ENCODE assay signal across 1 cellular context in the genomic region with DNA sequence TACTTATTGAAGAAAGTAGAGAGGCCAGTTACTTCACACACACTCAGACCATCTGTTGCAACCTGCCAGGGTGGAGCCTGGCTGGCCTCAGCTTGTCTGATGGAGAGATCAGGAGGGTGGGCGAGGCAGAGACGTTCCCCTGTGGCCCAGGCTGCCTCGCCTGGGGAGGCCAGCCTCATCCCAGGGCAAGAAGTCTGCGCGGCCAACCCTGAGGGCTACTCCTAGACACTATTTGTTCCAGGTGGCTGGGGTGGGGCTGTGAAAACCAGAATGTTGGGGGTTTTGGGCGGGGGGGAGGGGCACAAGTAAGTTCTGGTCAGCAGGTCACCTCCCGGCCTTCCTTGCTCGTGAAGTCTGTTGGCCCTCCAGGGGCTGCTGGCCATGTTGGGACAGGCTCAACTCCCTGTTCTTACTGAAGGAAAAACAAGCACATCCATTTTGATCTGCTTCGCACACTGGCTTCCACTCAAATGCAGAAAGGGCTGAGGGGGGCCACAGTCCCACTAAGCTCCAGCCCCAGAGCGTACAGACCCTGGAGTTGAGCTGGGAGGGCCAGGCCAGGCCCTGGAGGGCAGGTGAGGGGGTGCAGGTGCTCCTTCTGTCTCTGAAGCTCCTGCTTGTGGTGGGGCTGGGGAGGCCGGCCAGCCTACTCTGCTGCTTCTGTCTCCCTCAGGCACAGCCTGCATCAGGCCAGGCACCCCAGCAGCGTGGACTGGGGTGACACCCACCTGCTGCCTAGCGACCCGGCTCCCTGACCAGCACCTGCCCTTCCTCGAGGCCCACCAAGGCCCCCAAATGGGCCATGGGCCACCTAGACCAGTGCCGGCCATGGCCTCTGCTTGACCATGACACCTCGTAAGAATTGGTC.
A peak's percentile ranks its signal among the peaks of the same experiment; 100 is the strongest.
TF ChIP-seq lines count a peak whose summit lies in the region.

No MANE protein-coding gene starts in this region.

TF ChIP-seq in HepG2, 621 proteins besides CTCF, POLR2A, EP300 and RAD21:
- TF ChIP-seq ZNF782 (CRISPR knock-in tag; IDR thresholded peaks at IDR 0.05; ENCODE audit: borderline replicate concordance) = no peak
- TF ChIP-seq, protein P1, sequence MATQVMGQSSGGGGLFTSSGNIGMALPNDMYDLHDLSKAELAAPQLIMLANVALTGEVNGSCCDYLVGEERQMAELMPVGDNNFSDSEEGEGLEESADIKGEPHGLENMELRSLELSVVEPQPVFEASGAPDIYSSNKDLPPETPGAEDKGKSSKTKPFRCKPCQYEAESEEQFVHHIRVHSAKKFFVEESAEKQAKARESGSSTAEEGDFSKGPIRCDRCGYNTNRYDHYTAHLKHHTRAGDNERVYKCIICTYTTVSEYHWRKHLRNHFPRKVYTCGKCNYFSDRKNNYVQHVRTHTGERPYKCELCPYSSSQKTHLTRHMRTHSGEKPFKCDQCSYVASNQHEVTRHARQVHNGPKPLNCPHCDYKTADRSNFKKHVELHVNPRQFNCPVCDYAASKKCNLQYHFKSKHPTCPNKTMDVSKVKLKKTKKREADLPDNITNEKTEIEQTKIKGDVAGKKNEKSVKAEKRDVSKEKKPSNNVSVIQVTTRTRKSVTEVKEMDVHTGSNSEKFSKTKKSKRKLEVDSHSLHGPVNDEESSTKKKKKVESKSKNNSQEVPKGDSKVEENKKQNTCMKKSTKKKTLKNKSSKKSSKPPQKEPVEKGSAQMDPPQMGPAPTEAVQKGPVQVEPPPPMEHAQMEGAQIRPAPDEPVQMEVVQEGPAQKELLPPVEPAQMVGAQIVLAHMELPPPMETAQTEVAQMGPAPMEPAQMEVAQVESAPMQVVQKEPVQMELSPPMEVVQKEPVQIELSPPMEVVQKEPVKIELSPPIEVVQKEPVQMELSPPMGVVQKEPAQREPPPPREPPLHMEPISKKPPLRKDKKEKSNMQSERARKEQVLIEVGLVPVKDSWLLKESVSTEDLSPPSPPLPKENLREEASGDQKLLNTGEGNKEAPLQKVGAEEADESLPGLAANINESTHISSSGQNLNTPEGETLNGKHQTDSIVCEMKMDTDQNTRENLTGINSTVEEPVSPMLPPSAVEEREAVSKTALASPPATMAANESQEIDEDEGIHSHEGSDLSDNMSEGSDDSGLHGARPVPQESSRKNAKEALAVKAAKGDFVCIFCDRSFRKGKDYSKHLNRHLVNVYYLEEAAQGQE (IDR thresholded peaks at IDR 0.05; ENCODE audit: borderline replicate concordance in 1 of 2, low read depth in 1 of 2, low read length in 2 of 2) = no peak
- no peak for TF ChIP-seq TFAP4 (IDR thresholded peaks at IDR 0.05; ENCODE audit: borderline replicate concordance, low read depth)
- TF ChIP-seq CAMTA2 (CRISPR knock-in tag; IDR thresholded peaks at IDR 0.05; ENCODE audit: borderline replicate concordance) = no peak
- TF ChIP-seq HNF4A (CRISPR knock-in tag; IDR thresholded peaks at IDR 0.05) = peak; percentile 6; the same call in 1 of the 2 replicates
- no peak for TF ChIP-seq ZBTB44 (CRISPR knock-in tag; IDR thresholded peaks at IDR 0.05)
- TF ChIP-seq ZNF740 (CRISPR knock-in tag; IDR thresholded peaks at IDR 0.05) = 0 out of 2 replicates have a peak, but pooled peaks have one; percentile 33
- TF ChIP-seq, protein P2, sequence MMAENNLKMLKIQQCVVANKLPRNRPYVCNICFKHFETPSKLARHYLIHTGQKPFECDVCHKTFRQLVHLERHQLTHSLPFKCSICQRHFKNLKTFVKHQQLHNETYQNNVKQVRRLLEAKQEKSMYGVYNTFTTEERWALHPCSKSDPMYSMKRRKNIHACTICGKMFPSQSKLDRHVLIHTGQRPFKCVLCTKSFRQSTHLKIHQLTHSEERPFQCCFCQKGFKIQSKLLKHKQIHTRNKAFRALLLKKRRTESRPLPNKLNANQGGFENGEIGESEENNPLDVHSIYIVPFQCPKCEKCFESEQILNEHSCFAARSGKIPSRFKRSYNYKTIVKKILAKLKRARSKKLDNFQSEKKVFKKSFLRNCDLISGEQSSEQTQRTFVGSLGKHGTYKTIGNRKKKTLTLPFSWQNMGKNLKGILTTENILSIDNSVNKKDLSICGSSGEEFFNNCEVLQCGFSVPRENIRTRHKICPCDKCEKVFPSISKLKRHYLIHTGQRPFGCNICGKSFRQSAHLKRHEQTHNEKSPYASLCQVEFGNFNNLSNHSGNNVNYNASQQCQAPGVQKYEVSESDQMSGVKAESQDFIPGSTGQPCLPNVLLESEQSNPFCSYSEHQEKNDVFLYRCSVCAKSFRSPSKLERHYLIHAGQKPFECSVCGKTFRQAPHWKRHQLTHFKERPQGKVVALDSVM (CRISPR knock-in tag; IDR thresholded peaks at IDR 0.05) = peak; percentile 45; the same call in 1 of the 2 replicates
- no peak for TF ChIP-seq ZNF562 (CRISPR knock-in tag; IDR thresholded peaks at IDR 0.05; ENCODE audit: borderline replicate concordance)
- no peak for TF ChIP-seq PBX2 (CRISPR knock-in tag; IDR thresholded peaks at IDR 0.05)
- no peak for TF ChIP-seq TBX2 (CRISPR knock-in tag; IDR thresholded peaks at IDR 0.05; ENCODE audit: borderline replicate concordance)
- no peak for TF ChIP-seq HNF4G (IDR thresholded peaks at IDR 0.05; ENCODE audit: borderline replicate concordance, low read depth, low read length)
- no peak for TF ChIP-seq HNF4G (CRISPR knock-in tag; IDR thresholded peaks at IDR 0.05; ENCODE audit: borderline replicate concordance, low read depth)
- no peak for TF ChIP-seq TRIM24 (CRISPR knock-in tag; IDR thresholded peaks at IDR 0.05)
- TF ChIP-seq, protein P3, sequence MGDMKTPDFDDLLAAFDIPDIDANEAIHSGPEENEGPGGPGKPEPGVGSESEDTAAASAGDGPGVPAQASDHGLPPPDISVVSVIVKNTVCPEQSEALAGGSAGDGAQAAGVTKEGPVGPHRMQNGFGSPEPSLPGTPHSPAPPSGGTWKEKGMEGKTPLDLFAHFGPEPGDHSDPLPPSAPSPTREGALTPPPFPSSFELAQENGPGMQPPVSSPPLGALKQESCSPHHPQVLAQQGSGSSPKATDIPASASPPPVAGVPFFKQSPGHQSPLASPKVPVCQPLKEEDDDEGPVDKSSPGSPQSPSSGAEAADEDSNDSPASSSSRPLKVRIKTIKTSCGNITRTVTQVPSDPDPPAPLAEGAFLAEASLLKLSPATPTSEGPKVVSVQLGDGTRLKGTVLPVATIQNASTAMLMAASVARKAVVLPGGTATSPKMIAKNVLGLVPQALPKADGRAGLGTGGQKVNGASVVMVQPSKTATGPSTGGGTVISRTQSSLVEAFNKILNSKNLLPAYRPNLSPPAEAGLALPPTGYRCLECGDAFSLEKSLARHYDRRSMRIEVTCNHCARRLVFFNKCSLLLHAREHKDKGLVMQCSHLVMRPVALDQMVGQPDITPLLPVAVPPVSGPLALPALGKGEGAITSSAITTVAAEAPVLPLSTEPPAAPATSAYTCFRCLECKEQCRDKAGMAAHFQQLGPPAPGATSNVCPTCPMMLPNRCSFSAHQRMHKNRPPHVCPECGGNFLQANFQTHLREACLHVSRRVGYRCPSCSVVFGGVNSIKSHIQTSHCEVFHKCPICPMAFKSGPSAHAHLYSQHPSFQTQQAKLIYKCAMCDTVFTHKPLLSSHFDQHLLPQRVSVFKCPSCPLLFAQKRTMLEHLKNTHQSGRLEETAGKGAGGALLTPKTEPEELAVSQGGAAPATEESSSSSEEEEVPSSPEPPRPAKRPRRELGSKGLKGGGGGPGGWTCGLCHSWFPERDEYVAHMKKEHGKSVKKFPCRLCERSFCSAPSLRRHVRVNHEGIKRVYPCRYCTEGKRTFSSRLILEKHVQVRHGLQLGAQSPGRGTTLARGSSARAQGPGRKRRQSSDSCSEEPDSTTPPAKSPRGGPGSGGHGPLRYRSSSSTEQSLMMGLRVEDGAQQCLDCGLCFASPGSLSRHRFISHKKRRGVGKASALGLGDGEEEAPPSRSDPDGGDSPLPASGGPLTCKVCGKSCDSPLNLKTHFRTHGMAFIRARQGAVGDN (CRISPR knock-in tag; IDR thresholded peaks at IDR 0.05) = peak; percentile 18; the same call in 1 of the 2 replicates
- no peak for TF ChIP-seq KAT8 (CRISPR knock-in tag; IDR thresholded peaks at IDR 0.05)
- TF ChIP-seq BRF2 (CRISPR knock-in tag; IDR thresholded peaks at IDR 0.05) = no peak
- peak; percentile 3; the same call in 1 of the 2 replicates for TF ChIP-seq CEBPB (IDR thresholded peaks at IDR 0.05; ENCODE audit: borderline replicate concordance, low read depth, low read length)
- TF ChIP-seq TEAD3 (CRISPR knock-in tag; optimal IDR thresholded peaks at IDR 0.05; ENCODE audit: borderline replicate concordance) = no peak
- no peak for TF ChIP-seq HDAC1 (CRISPR knock-in tag; IDR thresholded peaks at IDR 0.05)
- no peak for TF ChIP-seq ATF3 (CRISPR knock-in tag; IDR thresholded peaks at IDR 0.05)
- TF ChIP-seq MAZ (IDR thresholded peaks at IDR 0.05; ENCODE audit: borderline replicate concordance, low read depth, low read length) = no peak
- TF ChIP-seq MAZ (CRISPR knock-in tag; IDR thresholded peaks at IDR 0.05; ENCODE audit: low read depth) = no peak
- no peak for TF ChIP-seq ZNF691 (CRISPR knock-in tag; IDR thresholded peaks at IDR 0.05; ENCODE audit: borderline replicate concordance, low read depth)
- no peak for TF ChIP-seq ZNF790 (CRISPR knock-in tag; IDR thresholded peaks at IDR 0.05; ENCODE audit: borderline replicate concordance)
- TF ChIP-seq PRPF4 (IDR thresholded peaks at IDR 0.05; ENCODE audit: low read depth, low read length, poor library complexity, severe bottlenecking) = no peak
